19 cellular contexts compared by ENCODE assay signal in the genomic region with DNA sequence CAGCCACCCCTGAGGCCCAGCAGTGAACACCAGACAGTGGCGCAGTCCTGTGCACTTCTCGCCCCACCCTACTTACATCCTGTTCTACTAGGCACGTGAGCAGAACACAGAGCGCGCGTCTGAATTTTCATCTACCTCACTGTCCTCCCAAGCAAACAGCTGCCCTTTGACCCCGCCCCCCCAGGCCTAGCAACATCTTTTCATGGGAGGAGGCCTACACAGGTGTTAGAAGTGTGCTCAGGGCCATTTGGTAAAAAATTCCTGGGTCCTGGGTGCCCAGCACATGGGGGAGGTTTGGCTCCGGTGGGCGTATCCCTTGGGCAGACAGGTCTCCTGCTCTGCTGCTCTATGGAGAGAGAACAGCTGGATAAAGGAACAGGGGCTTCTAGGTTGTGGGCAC.
"Had no signal": no experiment of that assay in that cellular context is flagged by ENCODE, and none has a peak within 500 bp of the region (broad histone marks: within the 10 kb centered on the region; RNA-seq: fewer than 3 reads in every experiment).

No MANE protein-coding gene starts in this region.

- DNase-seq: activated CD4-positive, alpha-beta T cell treated with anti-CD3 and anti-CD28 coated beads, Interleukin-2, amount 10 ng/mL, durations not matched to agents 7 days and 5 days; activated CD8-positive, alpha-beta memory T cell treated with anti-CD3 and anti-CD28 coated beads, Interleukin-2, amount 50 U/mL, for 48 hours; activated gamma-delta T cell; activated T-cell treated with anti-CD3 and anti-CD28 coated beads, Interleukin-2, amount 50 U/mL, for 72 hours; effector CD8-positive, alpha-beta T cell; foreskin keratinocyte; glutamatergic neuron; immature natural killer cell; pancreas; stimulated activated CD4-positive, alpha-beta T cell treated with anti-CD3 and anti-CD28 coated beads, Interleukin-4, amount 100 ng/mL, for 1 hour; stimulated activated naive B cell treated with anti-CD40 and anti-IgM and Interleukin-4, amounts not matched to agents 10 μg/mL and 1 μg/mL and 100 μg/mL, for 72 hours; tibial artery had no signal

- H3K36me3 ChIP-seq: pancreas, vagina had no signal

- H3K27me3 ChIP-seq: foreskin keratinocyte, pancreas, tibial artery, vagina had no signal

- H3K36me3 Mint-ChIP-seq: activated naive CD8-positive, alpha-beta T cell; brain; immature natural killer cell; mesothelial cell of epicardium; stimulated activated naive B cell treated with anti-CD40 and anti-IgM and Interleukin-4, amounts not matched to agents 10 μg/mL and 1 μg/mL and 100 μg/mL, for 72 hours had no signal

- H3K9me3 Mint-ChIP-seq: activated CD4-positive, alpha-beta T cell treated with anti-CD3 and anti-CD28 coated beads, Interleukin-2, amount 10 ng/mL, durations not matched to agents 7 days and 5 days; activated T-cell treated with anti-CD3 and anti-CD28 coated beads, Interleukin-2, amount 50 U/mL, for 72 hours; brain; central memory CD8-positive, alpha-beta T cell; stimulated activated naive B cell treated with anti-CD40 and anti-IgM and Interleukin-4, amounts not matched to agents 10 μg/mL and 1 μg/mL and 100 μg/mL, for 72 hours had no signal

- H3K27me3 Mint-ChIP-seq: activated naive CD8-positive, alpha-beta T cell; brain; stimulated activated naive B cell treated with anti-CD40 and anti-IgM and Interleukin-4, amounts not matched to agents 10 μg/mL and 1 μg/mL and 100 μg/mL, for 72 hours had no signal

- H3K27ac Mint-ChIP-seq: activated CD4-positive, alpha-beta T cell treated with anti-CD3 and anti-CD28 coated beads, Interleukin-2, amount 10 ng/mL, durations not matched to agents 7 days and 5 days; activated naive CD8-positive, alpha-beta T cell; activated T-cell treated with anti-CD3 and anti-CD28 coated beads, Interleukin-2, amount 50 U/mL, for 72 hours; brain; immature natural killer cell; stimulated activated naive B cell treated with anti-CD40 and anti-IgM and Interleukin-4, amounts not matched to agents 10 μg/mL and 1 μg/mL and 100 μg/mL, for 72 hours had no signal

- H3K4me3 ChIP-seq: pancreas, tibial artery, vagina had no signal

- FAIRE-seq: endothelial cell of umbilical vein, pancreas had no signal

- H3K9me3 ChIP-seq: pancreas, tibial artery, vagina had no signal

- H3K4me3 Mint-ChIP-seq: activated CD4-positive, alpha-beta T cell treated with anti-CD3 and anti-CD28 coated beads, Interleukin-2, amount 10 ng/mL, durations not matched to agents 7 days and 5 days; activated naive CD8-positive, alpha-beta T cell; activated T-cell treated with anti-CD3 and anti-CD28 coated beads, Interleukin-2, amount 50 U/mL, for 72 hours; brain; central memory CD8-positive, alpha-beta T cell; immature natural killer cell; mesothelial cell of epicardium; neural crest cell; stimulated activated naive B cell treated with anti-CD40 and anti-IgM and Interleukin-4, amounts not matched to agents 10 μg/mL and 1 μg/mL and 100 μg/mL, for 72 hours had no signal

- H3K27ac ChIP-seq: foreskin keratinocyte, pancreas, tibial artery, vagina had no signal

- H3K4me1 Mint-ChIP-seq: activated CD4-positive, alpha-beta T cell treated with anti-CD3 and anti-CD28 coated beads, Interleukin-2, amount 10 ng/mL, durations not matched to agents 7 days and 5 days; central memory CD8-positive, alpha-beta T cell; immature natural killer cell; stimulated activated naive B cell treated with anti-CD40 and anti-IgM and Interleukin-4, amounts not matched to agents 10 μg/mL and 1 μg/mL and 100 μg/mL, for 72 hours had no signal

- ATAC-seq: activated T-cell treated with anti-CD3 and anti-CD28 coated beads, Interleukin-2, amount 50 U/mL, for 72 hours; foreskin keratinocyte; pancreas; stimulated activated naive B cell treated with anti-CD40 and anti-IgM and Interleukin-4, amounts not matched to agents 10 μg/mL and 1 μg/mL and 100 μg/mL, for 72 hours had no signal

- H3K4me1 ChIP-seq: pancreas, vagina had no signal
